In genomic region chr4:177554966-177555574, GRCh38 we compare ENCODE assay signal across 9 cellular contexts.
DNase-seq lines count a peak whose midpoint lies in the region; ATAC-seq and TF ChIP-seq lines count a peak whose summit lies in the region.
"Had no signal": no experiment of that assay in that cellular context is flagged by ENCODE, and none has a peak within 500 bp of the region (broad histone marks: within the 10 kb centered on the region; RNA-seq: fewer than 3 reads in every experiment).

No MANE protein-coding gene starts in this region.

- H3K27ac ChIP-seq in Karpas-422 (ENCODE audit: low read length) (no peak overlapping the region), brain microvascular endothelial cell (no peak overlapping the region)
- H3K27ac ChIP-seq: thyroid gland had no signal

- ATAC-seq in HG02610 (IDR thresholded peaks at IDR 0.05; ENCODE audit: unreplicated experiment) = no peak

- peaks cover 7% of the 10 kb centered on the region for H3K9me3 Mint-ChIP-seq in mesothelial cell of epicardium

- peaks cover 2% of the 10 kb centered on the region for H3K36me3 Mint-ChIP-seq in mesothelial cell of epicardium

- H3K27me3 Mint-ChIP-seq in mesothelial cell of epicardium (ENCODE audit: low read depth) = no peaks in the 10 kb centered on the region

- H3K36me3 ChIP-seq in Karpas-422 (ENCODE audit: insufficient read depth, low read length) = no peaks in the 10 kb centered on the region
- no peaks in the 10 kb centered on the region for H3K36me3 ChIP-seq in brain microvascular endothelial cell (replicated peaks)
- H3K36me3 ChIP-seq: thyroid gland had no signal

- H3K4me1 Mint-ChIP-seq in mesothelial cell of epicardium = no peaks in the 10 kb centered on the region

- DNase-seq in AG08396 (ENCODE audit: low spot score) (peak; percentile 47), GM12864 (ENCODE audit: low read depth) (no peak), Karpas-422 (peak; percentile 53), brain microvascular endothelial cell (peak; percentile 39), mesothelial cell of epicardium (ENCODE audit: low spot score in 2 of 2, unreplicated experiment in 2 of 2) (no peak), occipital lobe (lab: John Stamatoyannopoulos, UW) (no peak), KG1 (lab: John Stamatoyannopoulos, UW) (no peak)

- TF ChIP-seq CTCF in GM12864 (IDR thresholded peaks at IDR 0.05; ENCODE audit: low read depth, low read length, missing control alignments) (peak; percentile 53), brain microvascular endothelial cell (IDR thresholded peaks at IDR 0.05; ENCODE audit: low read depth, low read length, missing control alignments) (peak; percentile 65), mesothelial cell of epicardium (IDR thresholded peaks at IDR 0.05; ENCODE audit: unreplicated experiment) (peak; percentile 85)

- H3K27ac Mint-ChIP-seq in mesothelial cell of epicardium = no peak overlapping the region

- H3K4me3 Mint-ChIP-seq in mesothelial cell of epicardium = no peak overlapping the region

- H3K27me3 ChIP-seq in Karpas-422 (ENCODE audit: low read length) (no peaks in the 10 kb centered on the region), brain microvascular endothelial cell (replicated peaks) (no peaks in the 10 kb centered on the region)
- H3K27me3 ChIP-seq: thyroid gland had no signal

- no peaks in the 10 kb centered on the region for H4K20me1 ChIP-seq in Karpas-422 (ENCODE audit: insufficient read depth, low read depth, low read length)

- H3K4me3 ChIP-seq in GM12864 (ENCODE audit: low read depth, low read length) (no peak overlapping the region), Karpas-422 (ENCODE audit: low read length) (no peak overlapping the region), brain microvascular endothelial cell (ENCODE audit: low read depth, low read length) (no peak overlapping the region)
- H3K4me3 ChIP-seq: thyroid gland had no signal

- H2AFZ ChIP-seq in Karpas-422 (ENCODE audit: low read length) = no peak overlapping the region

- H3K9ac ChIP-seq in Karpas-422 (ENCODE audit: low read length) = no peak overlapping the region

- H3K9me3 ChIP-seq in Karpas-422 (ENCODE audit: low read length) = no peaks in the 10 kb centered on the region
- H3K9me3 ChIP-seq: thyroid gland had no signal

- no peaks in the 10 kb centered on the region for H3K9me2 ChIP-seq in Karpas-422 (replicated peaks; ENCODE audit: insufficient read depth, low read length)

- H3K4me2 ChIP-seq in Karpas-422 (ENCODE audit: low read depth, low read length, poor library complexity, severe bottlenecking) = no peak overlapping the region

- no peaks in the 10 kb centered on the region for H3K4me1 ChIP-seq in Karpas-422 (ENCODE audit: low read length)
- H3K4me1 ChIP-seq: thyroid gland had no signal

- H3K79me2 ChIP-seq in Karpas-422 (ENCODE audit: low read length) = no peaks in the 10 kb centered on the region

- in situ Hi-C loops in brain microvascular endothelial cell (cut with HindIII; ENCODE audit: low pct_ligation_motif_present, low sequenced_read_pairs) = no loop called here

Comparison
In these comparisons a context has a peak if more than half of its experiments do, and no peak if none do; other contexts are left out.
1. DNase-seq: peak in AG08396 (single experiment), Karpas-422 (single experiment) and brain microvascular endothelial cell (single experiment); none in GM12864 (single experiment), mesothelial cell of epicardium (0 of 2), occipital lobe (single experiment) and KG1 (single experiment).
2. Peak in every context shown above with its lines, with median percentiles within 50 percentile points of each other: CTCF ChIP-seq.